ENCODE assay signal across 8 cellular contexts in the genomic region with DNA sequence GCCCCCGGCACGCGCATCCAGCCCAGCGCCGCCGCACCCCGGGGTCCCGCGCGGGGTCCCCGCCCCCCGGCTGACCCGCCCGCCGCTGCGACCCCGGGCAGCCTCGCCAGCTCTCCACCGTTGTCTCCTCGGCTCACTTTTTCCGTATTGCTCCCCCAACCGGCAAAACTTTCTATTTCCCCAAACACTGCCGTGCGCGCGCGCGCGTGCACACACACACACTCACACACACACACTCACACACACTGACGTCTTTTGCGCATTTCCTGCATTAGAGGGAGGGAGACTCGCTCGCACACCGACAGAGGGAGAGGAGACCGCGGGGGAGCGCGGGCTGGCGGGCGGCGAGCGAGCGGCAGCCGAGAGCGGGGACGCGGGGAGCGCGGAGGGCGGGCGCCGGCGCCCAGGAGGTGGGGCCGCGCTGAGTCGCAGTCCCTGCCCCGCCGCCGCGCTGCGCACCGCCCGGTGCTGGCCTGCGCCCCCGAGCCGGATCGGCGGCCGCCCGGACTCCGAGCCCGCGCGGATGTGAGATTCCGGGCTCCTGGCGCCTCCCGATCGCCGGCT. TPM values are rescaled to one million over a fixed set of nuclear protein-coding genes. Genes with fewer than 3 reads are reported as not detected.
DNase-seq lines count a peak whose midpoint lies in the region; ATAC-seq and TF ChIP-seq lines count a peak whose summit lies in the region.

No MANE protein-coding gene starts in this region.

- peak overlapping the region; percentile 87 for H3K4me3 Mint-ChIP-seq in activated CD4-positive, alpha-beta T cell treated with anti-CD3 and anti-CD28 coated beads for 36 hours

- peaks cover 27% of the 10 kb centered on the region for H3K4me1 Mint-ChIP-seq in activated CD4-positive, alpha-beta T cell treated with anti-CD3 and anti-CD28 coated beads for 36 hours

- H3K4me3 ChIP-seq in choroid plexus epithelial cell (ENCODE audit: low read depth, low read length): peak overlapping the region; percentile 79

- DNase-seq in AML-193 (lab: John Stamatoyannopoulos, UW): peak; percentile 80 to 84
- peak; percentile 94 for DNase-seq in NCI-H460 (ENCODE audit: extremely low read depth, low read depth)
- DNase-seq in activated CD4-positive, alpha-beta T cell treated with anti-CD3 and anti-CD28 coated beads for 36 hours: peak; percentile 94
- peak; percentile 98 for DNase-seq in choroid plexus epithelial cell (ENCODE audit: low read depth)
- DNase-seq in stimulated activated CD4-positive, alpha-beta T cell treated with anti-CD3 and anti-CD28 coated beads, Interleukin-1b, Interleukin-23, amount 100 ng/mL, for 1 hour (ENCODE audit: low read depth in 2 of 2): peak; percentile 82 to 83

- H3K27me3 ChIP-seq in layer of hippocampus (ENCODE audit: control insufficient read depth, insufficient read depth, low read length): no peaks in the 10 kb centered on the region

- peak; percentile 55 for TF ChIP-seq CTCF in choroid plexus epithelial cell (conservative IDR thresholded peaks at IDR 0.05; ENCODE audit: low read depth, low read length)

- H3K27me3 Mint-ChIP-seq in activated CD4-positive, alpha-beta T cell treated with anti-CD3 and anti-CD28 coated beads for 36 hours: peaks cover 6% of the 10 kb centered on the region

- CTCF ChIA-PET in activated CD4-positive, alpha-beta T cell treated with anti-CD3 and anti-CD28 coated beads for 36 hours (lab: Charles Lee): interaction anchor here (1.6 to 7.7 kb wide), 2 partner anchors 10 to 129 kb away, joined by 4 to 63 read pairs; no protein-coding TSS in a partner anchor

- no peaks in the 10 kb centered on the region for H3K9me3 Mint-ChIP-seq in activated CD4-positive, alpha-beta T cell treated with anti-CD3 and anti-CD28 coated beads for 36 hours (ENCODE audit: low read depth)

- ATAC-seq in GM18909 (IDR thresholded peaks at IDR 0.05; ENCODE audit: poor library complexity, unreplicated experiment) (peak; percentile 75), HG03159 (IDR thresholded peaks at IDR 0.05; ENCODE audit: unreplicated experiment) (peak; percentile 69)
- ATAC-seq in activated CD4-positive, alpha-beta T cell treated with anti-CD3 and anti-CD28 coated beads for 36 hours: peak; percentile 85

- intact Hi-C loops in activated CD4-positive, alpha-beta T cell treated with anti-CD3 and anti-CD28 coated beads for 36 hours (cut with DNase I, micrococcal nuclease): loop anchor here (1.0 to 10.0 kb wide), 8 partner anchors 40 to 1290 kb away; a partner anchor contains a TSS

- H3K36me3 Mint-ChIP-seq in activated CD4-positive, alpha-beta T cell treated with anti-CD3 and anti-CD28 coated beads for 36 hours (ENCODE audit: low read depth): peaks cover 7% of the 10 kb centered on the region

- H3K27ac ChIP-seq in layer of hippocampus (ENCODE audit: low read depth, low read length): peak overlapping the region; percentile 90

- POLR2A ChIA-PET in activated CD4-positive, alpha-beta T cell treated with anti-CD3 and anti-CD28 coated beads for 36 hours (lab: Charles Lee): interaction anchor here (0.6 to 1.5 kb wide), 3 partner anchors 128 to 1483 kb away, joined by 3 to 5 read pairs (median 4); no protein-coding TSS in a partner anchor

- peak overlapping the region; percentile 96 for H3K27ac Mint-ChIP-seq in activated CD4-positive, alpha-beta T cell treated with anti-CD3 and anti-CD28 coated beads for 36 hours

RNA-seq across cellular contexts. Expression of a gene that starts 0.5 kb away (rescaled TPM):
- total RNA-seq in NCI-H460 (2014; rRNA removed; shearing (Covaris generic)): 9.5 and 10.3 TPM in 2 replicates
- 4.6 and 7.8 TPM in 2 replicates for polyA plus RNA-seq in NCI-H460 (2014; cell fraction: nucleus; rRNA removed)
- total RNA-seq in activated CD4-positive, alpha-beta T cell treated with anti-CD3 and anti-CD28 coated beads for 36 hours: 10 to 100 TPM in 1 of 2 experiments, 1 to 10 TPM in 1; 9.0 to 13.2 TPM

RNA-seq across cellular contexts. Expression of a gene that starts 39.9 kb away (rescaled TPM):
- 12.6 and 14.1 TPM in 2 replicates for total RNA-seq in NCI-H460 (2014; rRNA removed; shearing (Covaris generic))
- 6.7 and 9.4 TPM in 2 replicates for polyA plus RNA-seq in NCI-H460 (2014; cell fraction: nucleus; rRNA removed)
- 10 to 100 TPM; 19.2 to 25.0 TPM for total RNA-seq in activated CD4-positive, alpha-beta T cell treated with anti-CD3 and anti-CD28 coated beads for 36 hours

Comparison
In these comparisons a context has a peak if more than half of its experiments do, and no peak if none do; other contexts are left out.
1. Peak in every context shown above with its lines: DNase-seq, ATAC-seq, H3K4me3 ChIP-seq and H3K27ac ChIP-seq.